ENCODE assay signal across 8 cellular contexts in genomic region chr9:91207481-91207888, GRCh38.
DNase-seq lines count a peak whose midpoint lies in the region; TF ChIP-seq lines count a peak whose summit lies in the region.

No MANE protein-coding gene starts in this region.

- H3K4me3 ChIP-seq in cardiac muscle cell (no peak overlapping the region), stomach (peak overlapping the region in 1 of 4 donors; percentile 7)

- TF ChIP-seq EP300 in stomach (IDR thresholded peaks at IDR 0.05), result no peak

- no peaks in the 10 kb centered on the region for H3K9me3 ChIP-seq in cardiac muscle cell (ENCODE audit: low read depth)
- H3K9me3 ChIP-seq in stomach, result peaks cover 0 to 5% (median 2%) of the 10 kb centered on the region in 4 donors

- TF ChIP-seq CTCF in RWPE1 (conservative IDR thresholded peaks at IDR 0.05; ENCODE audit: low read depth) (no peak), cardiac muscle cell (IDR thresholded peaks at IDR 0.05; ENCODE audit: low read depth, low read length) (no peak), stomach (IDR thresholded peaks at IDR 0.05) (no peak)

- CTCF ChIA-PET in RWPE1 (lab: Yijun Ruan, JAX), result interaction anchor here (0.5 to 0.9 kb wide), 4 partner anchors 8 to 114 kb away, joined by 3 to 5 read pairs (median 3); no protein-coding TSS in a partner anchor

- WGBS in stomach, 5 donors, result 67 to 73% (median 69%) methylated on average over 6 of the region's 6 CpGs

- DNase-seq in stimulated activated CD4-positive, alpha-beta T cell treated with anti-CD3 and anti-CD28 coated beads, Interleukin-4, amount 100 ng/mL, for 24 hours, result peak; percentile 25
- no peak for DNase-seq in stimulated activated CD4-positive, alpha-beta T cell treated with anti-CD3 and anti-CD28 coated beads, Interleukin-4, amount 100 ng/mL, for 4 hours
- DNase-seq in RWPE1 (ENCODE audit: low spot score) (no peak), cardiac muscle cell (ENCODE audit: low read depth in 1 of 2, low spot score in 1 of 2) (peak in 1 of 2 donors; percentile 72), stomach (no peak), NCI-H2227 treated with DMSO at 0.1 percent for 48 hours (lab: John Stamatoyannopoulos, UW) (no peak), Kasumi-1 (lab: John Stamatoyannopoulos, UW) (no peak)
- DNase-seq in stimulated activated CD8-positive, alpha-beta memory T cell treated with anti-CD3 and anti-CD28 coated beads, Interleukin-4, amount 100 ng/mL, for 48 hours, result no peak

- H3K36me3 ChIP-seq in cardiac muscle cell, result no peaks in the 10 kb centered on the region
- no peaks in the 10 kb centered on the region for H3K36me3 ChIP-seq in stomach

- POLR2A ChIA-PET in RWPE1 (lab: Yijun Ruan, JAX; ENCODE audit: low non-redundant PET), result no interaction called here

- TF ChIP-seq POLR2A in stomach (IDR thresholded peaks at IDR 0.05), result no peak

- H3K4me1 ChIP-seq in cardiac muscle cell (ENCODE audit: low read depth) (peaks cover 17% of the 10 kb centered on the region), stomach (peaks cover 22 to 40% (median 28%) of the 10 kb centered on the region in 4 donors)

- no peaks in the 10 kb centered on the region for H3K27me3 ChIP-seq in cardiac muscle cell
- H3K27me3 ChIP-seq in stomach, result no peaks in the 10 kb centered on the region

- intact Hi-C loops in stomach (cut with DNase I; ENCODE audit: low total_unique reads), result no loop called here

- H3K27ac ChIP-seq in RWPE1 (peak overlapping the region; percentile 24; the same call in 1 of the 2 replicates), cardiac muscle cell (peak overlapping the region; percentile 88), stomach (peak overlapping the region; percentile 16 to 90 (median 89))

Comparison
In these comparisons a context has a peak if more than half of its experiments do, and no peak if none do; other contexts are left out.
1. H3K27ac ChIP-seq: peak in every context shown above with its lines; median percentile 89 in stomach; 88 in cardiac muscle cell; 24 in RWPE1.